Comparison of ENCODE assay signal across 8 cellular contexts in genomic region chr16:70064841-70065370, GRCh38. TPM values are rescaled to one million over a fixed set of nuclear protein-coding genes. Genes with fewer than 3 reads are reported as not detected.
DNase-seq lines count a peak whose midpoint lies in the region; ATAC-seq and TF ChIP-seq lines count a peak whose summit lies in the region.
"Not testable (repeated sequence)": the region's sequence is repeated elsewhere in the genome, so short reads cannot be mapped to it uniquely, and the experiment has no call there.

No MANE protein-coding gene starts in this region.

- peaks cover 53% of the 10 kb centered on the region for H4K20me1 ChIP-seq in smooth muscle cell (ENCODE audit: low read depth)

- peak; percentile 21 for DNase-seq in GM13976 (ENCODE audit: low spot score)
- DNase-seq in HL-60 (ENCODE audit: low read depth in 1 of 2, low spot score in 1 of 2) = peak in 1 of 2 experiments; percentile 11
- peak; percentile 70 for DNase-seq in T follicular helper cell (ENCODE audit: low read depth)
- peak; percentile 49 for DNase-seq in activated gamma-delta T cell (lab: John Stamatoyannopoulos, UW)
- peak; percentile 73 for DNase-seq in lower lobe of right lung
- DNase-seq in smooth muscle cell (lab: John Stamatoyannopoulos, UW; ENCODE audit: unreplicated experiment) = not testable (repeated sequence)
- peak; percentile 80 for DNase-seq in upper lobe of right lung

- H3K4me3 ChIP-seq in HL-60 (replicated peaks; ENCODE audit: insufficient read depth, low read length) = peak overlapping the region; percentile 63
- peak overlapping the region; percentile 65 to 68 for H3K4me3 ChIP-seq in esophagus (ENCODE audit: low read depth in 1 of 2, low read length in 2 of 2)
- H3K4me3 ChIP-seq in lower lobe of right lung = peak overlapping the region; percentile 63
- H3K4me3 ChIP-seq in smooth muscle cell = peak overlapping the region; percentile 89
- peak overlapping the region; percentile 68 for H3K4me3 ChIP-seq in upper lobe of right lung

- 1 to 2% methylated on average over 22 of the region's 22 CpGs for WGBS in esophagus, 2 donors
- WGBS in smooth muscle cell (ENCODE audit: low lambda C conversion rate) = 4% methylated on average over 21 of the region's 22 CpGs

- not testable (repeated sequence) for H3K36me3 ChIP-seq in esophagus (ENCODE audit: control insufficient read depth in 2 of 2, insufficient read depth in 2 of 2, low read length in 1 of 2); lower lobe of right lung; smooth muscle cell (ENCODE audit: low read depth); upper lobe of right lung

- not testable (repeated sequence) for H3K9me3 ChIP-seq in esophagus (ENCODE audit: control insufficient read depth in 2 of 2, insufficient read depth in 1 of 2, low read depth in 1 of 2, low read length in 1 of 2); lower lobe of right lung; smooth muscle cell (replicated peaks; ENCODE audit: low read depth); upper lobe of right lung

- peaks cover 59% of the 10 kb centered on the region for H3K79me2 ChIP-seq in smooth muscle cell (ENCODE audit: low read depth)

- H3K4me1 ChIP-seq in esophagus (ENCODE audit: control insufficient read depth in 2 of 2, insufficient read depth in 2 of 2, low read length in 1 of 2); smooth muscle cell (ENCODE audit: low read depth): not testable (repeated sequence)
- H3K4me1 ChIP-seq in lower lobe of right lung = peaks cover 15% of the 10 kb centered on the region
- peaks cover 17% of the 10 kb centered on the region for H3K4me1 ChIP-seq in upper lobe of right lung

- in situ Hi-C loops in GM13976 (cut with MboI; ENCODE audit: low sequenced_read_pairs, unreplicated experiment) = not testable (repeated sequence)

- not testable (repeated sequence) for H3K27me3 ChIP-seq in HL-60 (ENCODE audit: insufficient read depth, poor library complexity, severe bottlenecking); esophagus (ENCODE audit: control insufficient read depth in 1 of 2, insufficient read depth in 2 of 2, low read length in 2 of 2); lower lobe of right lung (ENCODE audit: low read depth); smooth muscle cell (ENCODE audit: low read depth); upper lobe of right lung

- intact Hi-C loops in lower lobe of right lung (cut with DNase I); upper lobe of right lung (cut with DNase I): not testable (repeated sequence)

- H2AFZ ChIP-seq in smooth muscle cell (ENCODE audit: low read depth) = peak overlapping the region; percentile 48

- ATAC-seq in lower lobe of right lung (peak; percentile 70 to 71), upper lobe of right lung (peak; percentile 50)

- H3F3A ChIP-seq in smooth muscle cell (ENCODE audit: low read depth) = not testable (repeated sequence)

- peak overlapping the region; percentile 96 for H3K9ac ChIP-seq in smooth muscle cell (ENCODE audit: low read depth)

- H3K27ac ChIP-seq in HL-60 (replicated peaks) = not testable (repeated sequence)
- H3K27ac ChIP-seq in esophagus (ENCODE audit: low read depth in 2 of 2, low read length in 1 of 2) = peak overlapping the region; percentile 71 to 88
- H3K27ac ChIP-seq in lower lobe of right lung = peak overlapping the region; percentile 81
- H3K27ac ChIP-seq in smooth muscle cell (ENCODE audit: low read depth) = peak overlapping the region; percentile 67
- H3K27ac ChIP-seq in upper lobe of right lung = peak overlapping the region; percentile 86

- TF ChIP-seq CTCF in GM13976 (IDR thresholded peaks at IDR 0.05; ENCODE audit: borderline replicate concordance, control extremely low read depth, extremely low read depth, insufficient read depth, missing control alignments); HL-60 (IDR thresholded peaks at IDR 0.05; ENCODE audit: insufficient read depth, low read length); lower lobe of right lung (IDR thresholded peaks at IDR 0.05); smooth muscle cell (IDR thresholded peaks at IDR 0.05; ENCODE audit: borderline replicate concordance, insufficient read depth, poor library complexity, severe bottlenecking); upper lobe of right lung (IDR thresholded peaks at IDR 0.05): not testable (repeated sequence)

- H3K4me2 ChIP-seq in smooth muscle cell = peak overlapping the region; percentile 94

RNA-seq across cellular contexts. Expression of gene PDPR, which starts 49.2 kb away (rescaled TPM):
- polyA plus RNA-seq in esophagus (1 to 10 TPM; 3.7 to 5.2 TPM), smooth muscle cell (4.7 and 5.7 TPM in 2 replicates)
- total RNA-seq in lower lobe of right lung (20.1 TPM), smooth muscle cell (11.2 and 12.5 TPM in 2 replicates), upper lobe of right lung (20.3 TPM)
